In genomic region chr1:113942527-113942926, GRCh38 we compare ENCODE assay signal across 25 cellular contexts. TPM values are rescaled to one million over a fixed set of nuclear protein-coding genes. Genes with fewer than 3 reads are reported as not detected.
DNase-seq lines count a peak whose midpoint lies in the region; ATAC-seq, FAIRE-seq and TF ChIP-seq lines count a peak whose summit lies in the region.
"Had no signal": no experiment of that assay in that cellular context is flagged by ENCODE, and none has a peak within 500 bp of the region (broad histone marks: within the 10 kb centered on the region; RNA-seq: fewer than 3 reads in every experiment).

No MANE protein-coding gene starts in this region.

- H3K9me3 ChIP-seq in mammary epithelial cell (replicated peaks; ENCODE audit: insufficient read depth, low read length), result no peaks in the 10 kb centered on the region
- H3K9me3 ChIP-seq in breast epithelium, result no peaks in the 10 kb centered on the region
- H3K9me3 ChIP-seq in K562 (replicated peaks; ENCODE audit: control insufficient read depth, insufficient read depth, low read depth, low read length), result no peaks in the 10 kb centered on the region
- H3K9me3 ChIP-seq in psoas muscle, result no peaks in the 10 kb centered on the region
- H3K9me3 ChIP-seq: Caco-2 had no signal

- H3K27me3 ChIP-seq in mammary epithelial cell (ENCODE audit: insufficient read depth, low read length) (no peaks in the 10 kb centered on the region), breast epithelium (no peaks in the 10 kb centered on the region), KMS-11 (ENCODE audit: insufficient read depth, low read depth) (no peaks in the 10 kb centered on the region), K562 (ENCODE audit: control insufficient read depth in 2 of 2, insufficient read depth in 2 of 2, low read length in 2 of 2) (no peaks in the 10 kb centered on the region), psoas muscle (ENCODE audit: insufficient read depth in 3 of 3, low read length in 2 of 3) (no peaks in the 10 kb centered on the region)
- H3K27me3 ChIP-seq: MG63 had no signal

- no peak for ATAC-seq in K562
- ATAC-seq in psoas muscle, result no peak
- ATAC-seq: GM12878 had no signal

- H3K36me3 ChIP-seq in mammary epithelial cell (ENCODE audit: insufficient read depth, low read length) (no peaks in the 10 kb centered on the region), breast epithelium (peaks cover 5% of the 10 kb centered on the region), KMS-11 (ENCODE audit: insufficient read depth) (no peaks in the 10 kb centered on the region), K562 (ENCODE audit: control insufficient read depth, insufficient read depth, low read length) (peaks cover 53% of the 10 kb centered on the region), psoas muscle (ENCODE audit: insufficient read depth in 1 of 2, low read depth in 1 of 2) (peaks cover 0 to 29% of the 10 kb centered on the region in 2 donors)

- no peak for TF ChIP-seq RAD21 in K562 (CRISPR knock-in tag; conservative IDR thresholded peaks at IDR 0.05 in 1 of 2, IDR thresholded peaks at IDR 0.05 in 1 of 2)

- H3K27ac ChIP-seq in mammary epithelial cell (ENCODE audit: insufficient read depth, low read depth, low read length) (no peak overlapping the region), breast epithelium (no peak overlapping the region), KMS-11 (peak overlapping the region; percentile 95), K562 (ENCODE audit: extremely low read depth, low read depth, low read length) (no peak overlapping the region), psoas muscle (peak overlapping the region; percentile 80), substantia nigra (ENCODE audit: low read depth, low read length, poor library complexity, severe bottlenecking) (no peak overlapping the region)
- H3K27ac ChIP-seq: RWPE1, SK-N-MC had no signal

- TF ChIP-seq CTCF in mammary epithelial cell (conservative IDR thresholded peaks at IDR 0.05 in 1 of 2, IDR thresholded peaks at IDR 0.05 in 1 of 2; ENCODE audit: extremely low read depth in 1 of 2, insufficient read depth in 1 of 2, low read depth in 1 of 2, low read length in 2 of 2) (no peak), breast epithelium (IDR thresholded peaks at IDR 0.05) (no peak), KMS-11 (conservative IDR thresholded peaks at IDR 0.05; ENCODE audit: low read depth, low read length) (no peak), K562 (IDR thresholded peaks at IDR 0.05 in 2 of 3, conservative IDR thresholded peaks at IDR 0.05 in 1 of 3; ENCODE audit: insufficient read depth in 2 of 3, low read depth in 1 of 3, low read length in 3 of 3) (no peak), psoas muscle (IDR thresholded peaks at IDR 0.05) (no peak)

- DNase-seq in mammary epithelial cell (no peak), breast epithelium (ENCODE audit: low spot score in 2 of 2) (no peak), K562 (ENCODE audit: extremely low read depth in 1 of 4, low spot score in 3 of 4) (no peak), psoas muscle (no peak), COR-L47 (lab: John Stamatoyannopoulos, UW) (no peak), substantia nigra (lab: John Stamatoyannopoulos, UW) (no peak), NCI-H2107 (lab: John Stamatoyannopoulos, UW) (no peak)
- DNase-seq: C1 segment of cervical spinal cord, Caco-2, DMS 273 treated with DMSO at 0.1 percent for 48 hours, DMS79 treated with DMSO at 0.1 percent for 48 hours, H7, MG63, NCI-H1092, NCI-H1436 treated with DMSO at 0.1 percent for 48 hours, NCI-H2029, NCI-H226, NCI-H510A treated with DMSO at 0.1 percent for 48 hours, NCI-H748 treated with DMSO at 0.1 percent for 48 hours, SHP77 treated with DMSO at 0.1 percent for 48 hours had no signal

- H2AFZ ChIP-seq in mammary epithelial cell (ENCODE audit: low read depth, low read length), result no peak overlapping the region
- no peak overlapping the region for H2AFZ ChIP-seq in KMS-11 (ENCODE audit: low read depth)
- H2AFZ ChIP-seq in K562 (ENCODE audit: low read depth, low read length), result no peak overlapping the region

- H3K4me1 ChIP-seq in mammary epithelial cell (ENCODE audit: insufficient read depth, low read length), result no peaks in the 10 kb centered on the region
- H3K4me1 ChIP-seq in breast epithelium, result no peaks in the 10 kb centered on the region
- peaks cover 94% of the 10 kb centered on the region for H3K4me1 ChIP-seq in KMS-11 (ENCODE audit: low read depth, poor library complexity, severe bottlenecking)
- peaks cover 13 to 15% of the 10 kb centered on the region in 2 experiments; a peak in 4 of 5 replicates for H3K4me1 ChIP-seq in K562 (replicated peaks in 1 of 2; ENCODE audit: control insufficient read depth in 2 of 2, insufficient read depth in 2 of 2, low read length in 2 of 2)
- H3K4me1 ChIP-seq in psoas muscle, result peaks cover 50% of the 10 kb centered on the region

- no peak overlapping the region for H3K9ac ChIP-seq in mammary epithelial cell (ENCODE audit: insufficient read depth, low read length)
- H3K9ac ChIP-seq in KMS-11, result peak overlapping the region; percentile 53; the same call in 1 of the 2 replicates
- H3K9ac ChIP-seq in K562 (ENCODE audit: insufficient read depth in 1 of 2, low read depth in 2 of 2, low read length in 2 of 2), result no peak overlapping the region

- H4K20me1 ChIP-seq in mammary epithelial cell (ENCODE audit: insufficient read depth, low read length), result no peaks in the 10 kb centered on the region
- no peaks in the 10 kb centered on the region; the same call in 1 of the 2 replicates for H4K20me1 ChIP-seq in KMS-11 (ENCODE audit: insufficient read depth)
- peaks cover 14% of the 10 kb centered on the region; the same call in 1 of the 2 replicates for H4K20me1 ChIP-seq in K562 (replicated peaks; ENCODE audit: control insufficient read depth, insufficient read depth, low read length)

- H3K79me2 ChIP-seq in mammary epithelial cell (ENCODE audit: insufficient read depth, low read length), result peaks cover 72% of the 10 kb centered on the region
- H3K79me2 ChIP-seq in KMS-11 (ENCODE audit: insufficient read depth, low read depth), result peaks cover 73% of the 10 kb centered on the region
- H3K79me2 ChIP-seq in K562 (ENCODE audit: control insufficient read depth, insufficient read depth, low read length), result peaks cover 92% of the 10 kb centered on the region

- TF ChIP-seq POLR2A in breast epithelium (IDR thresholded peaks at IDR 0.05) (no peak), K562 (conservative IDR thresholded peaks at IDR 0.05) (no peak)

- no peaks in the 10 kb centered on the region for H3K9me1 ChIP-seq in K562 (ENCODE audit: control insufficient read depth, insufficient read depth, low read length)

- no peak for FAIRE-seq in K562 (lab: Jason Lieb, UNC)
- FAIRE-seq: GM12878, HTR-8/SVneo had no signal

- TSS peak; percentile 5 for BruUV-seq in mammary epithelial cell (replicated peaks; lab: Mats Ljungman, UMichigan)
- BruUV-seq in K562 (replicated peaks; lab: Mats Ljungman, UMichigan), result no TSS peak

- POLR2A ChIA-PET in K562 (lab: Yijun Ruan, JAX), result interaction anchor here (7.3 kb wide), 1 partner anchor 13 kb away, joined by 61 read pairs; the partner anchor contains the start of gene HIPK1

- in situ Hi-C loops in mammary epithelial cell (cut with MboI; ENCODE audit: low sequenced_read_pairs in 2 of 2) (no loop called here), K562 (cut with MboI) (no loop called here)

- H3K4me3 ChIP-seq in mammary epithelial cell (replicated peaks in 1 of 3; ENCODE audit: insufficient read depth in 1 of 3, low read depth in 2 of 3, low read length in 3 of 3) (no peak overlapping the region), breast epithelium (no peak overlapping the region), KMS-11 (IDR thresholded peaks at IDR 0.05; ENCODE audit: insufficient read depth, low read depth, low read length) (no peak overlapping the region), K562 (no peak overlapping the region), psoas muscle (no peak overlapping the region)
- H3K4me3 ChIP-seq: GM12878, MG63, SK-N-MC had no signal

- CTCF ChIA-PET in mammary epithelial cell (lab: Charles Lee; ENCODE audit: low non-redundant PET), result interaction anchor here (0.7 kb wide), 1 partner anchor 75 kb away, joined by 4 read pairs; no protein-coding TSS in a partner anchor
- CTCF ChIA-PET in K562 (lab: Yijun Ruan, JAX; ENCODE audit: low intra/inter-chr PET ratio), result no interaction called here

- dilution Hi-C loops in mammary epithelial cell (cut with HindIII; ENCODE audit: low sequenced_read_pairs), result no loop called here

- TF ChIP-seq EP300 in K562 (IDR thresholded peaks at IDR 0.05; ENCODE audit: low read length), result no peak

- H3K4me2 ChIP-seq in mammary epithelial cell (ENCODE audit: insufficient read depth, low read depth, low read length) (no peak overlapping the region), KMS-11 (peak overlapping the region; percentile 99), K562 (ENCODE audit: insufficient read depth, low read length) (no peak overlapping the region)

- intact Hi-C loops in mammary epithelial cell (cut with micrococcal nuclease) (no loop called here), breast epithelium (cut with DNase I; ENCODE audit: low total_unique reads) (no loop called here), K562 (cut with micrococcal nuclease) (no loop called here), psoas muscle (cut with DNase I) (no loop called here)

RNA-seq across cellular contexts. Expression of gene HIPK1, which starts 13.4 kb away (rescaled TPM):
- total RNA-seq in mammary epithelial cell (10 to 100 TPM; 29.3 to 38.4 TPM), breast epithelium (10 to 100 TPM; 46.9 to 66.2 (median 57.8) TPM), K562 (2014; rRNA removed) (20.2 and 28.3 TPM in 2 replicates), K562 (2014; rRNA removed; fragmentation: Illumina TruSeq; extraction: Trizol) (29.6 and 33.1 TPM in 2 replicates), K562 (2015; rRNA removed; fragmentation: Illumina TruSeq; extraction: Trizol) (28.6 and 29.6 TPM in 2 replicates), K562 (2021) (57.5 and 57.9 TPM in 2 replicates), psoas muscle (10 to 100 TPM; 56.0 to 80.6 (median 65.3) TPM)
- polyA plus RNA-seq in mammary epithelial cell (25.2 TPM), K562 (2011; rRNA removed) (56.1 and 66.4 TPM in 2 replicates), K562 (2014; fragmentation: Illumina TruSeq; extraction: Trizol) (34.5 and 35.9 TPM in 2 replicates), K562 (2014; fragmentation: Nextera tagmentation; extraction: Ambion mirVana) (10 to 100 TPM in 1 of 2 experiments, 1 to 10 TPM in 1; 10.0 to 10.9 TPM), K562 (2014; rRNA removed) (21.3 and 21.9 TPM in 2 replicates), psoas muscle (10 to 100 TPM; 16.8 to 56.0 (median 18.4) TPM)
- 32.7 TPM for polyA minus RNA-seq in mammary epithelial cell
- total RNA-seq in K562 (2011; cell fraction: chromatin; rRNA removed; ENCODE audit: low replicate concordance), result 87.8 and 103 TPM in 2 replicates
- total RNA-seq in K562 (2011; cell fraction: nucleolus; rRNA removed), result 36.9 and 44.0 TPM in 2 replicates
- 51.7 and 52.1 TPM in 2 replicates for total RNA-seq in K562 (2011; cell fraction: nucleoplasm; rRNA removed)
- 61.3 and 67.9 TPM in 2 replicates for polyA plus RNA-seq in K562 (2011; cell fraction: cytosol; rRNA removed)
- 83.1 and 90.0 TPM in 2 replicates for polyA plus RNA-seq in K562 (2011; cell fraction: nucleus; rRNA removed)
- polyA plus RNA-seq in K562 (2012), result 26.4 and 28.7 TPM in 2 replicates
- 157 and 177 TPM in 2 replicates for polyA minus RNA-seq in K562 (2011; rRNA and poly(A)+ RNA removed)
- polyA minus RNA-seq in K562 (2011; cell fraction: cytosol; rRNA and poly(A)+ RNA removed), result 66.3 and 89.1 TPM in 2 replicates
- polyA minus RNA-seq in K562 (2011; cell fraction: nucleus; rRNA and poly(A)+ RNA removed), result 27.6 and 55.2 TPM in 2 replicates

RNA-seq across cellular contexts. Expression of gene OLFML3, which starts 36.7 kb away (rescaled TPM):
- total RNA-seq in mammary epithelial cell (under 1 TPM; 0.66 to 0.83 TPM), breast epithelium (100 to 1,000 TPM in 1 of 3 donors, 10 to 100 TPM in 2; 46.2 to 155 (median 51.2) TPM), K562 (2014; rRNA removed) (not detected in 2 replicates), K562 (2014; rRNA removed; fragmentation: Illumina TruSeq; extraction: Trizol) (0.07 TPM in 1 of 2 replicates, not detected in the other), K562 (2015; rRNA removed; fragmentation: Illumina TruSeq; extraction: Trizol) (0.07 and 0.08 TPM in 2 replicates), K562 (2021) (0.13 and 0.16 TPM in 2 replicates), psoas muscle (10 to 100 TPM in 2 of 4 donors, 1 to 10 TPM in 2; 8.2 to 15.8 (median 10.7) TPM)
- polyA plus RNA-seq in mammary epithelial cell (0.73 TPM), K562 (2011; rRNA removed) (not detected in 2 replicates), K562 (2014; fragmentation: Illumina TruSeq; extraction: Trizol) (not detected in 2 replicates), K562 (2014; fragmentation: Nextera tagmentation; extraction: Ambion mirVana) (not detected), K562 (2014; rRNA removed) (not detected in 2 replicates), psoas muscle (10 to 100 TPM in 1 of 3 donors, 1 to 10 TPM in 2; 6.4 to 13.5 (median 9.9) TPM)
- 2.9 TPM for polyA minus RNA-seq in mammary epithelial cell
- total RNA-seq in K562 (2011; cell fraction: chromatin; rRNA removed; ENCODE audit: low replicate concordance), result 0.28 and 0.65 TPM in 2 replicates
- 0.33 TPM in 1 of 2 replicates, not detected in the other for total RNA-seq in K562 (2011; cell fraction: nucleolus; rRNA removed)
- 0.44 and 0.46 TPM in 2 replicates for total RNA-seq in K562 (2011; cell fraction: nucleoplasm; rRNA removed)
- 0.03 TPM in 1 of 2 replicates, not detected in the other for polyA plus RNA-seq in K562 (2011; cell fraction: cytosol; rRNA removed)
- polyA plus RNA-seq in K562 (2011; cell fraction: nucleus; rRNA removed), result 0.07 and 0.11 TPM in 2 replicates
- polyA plus RNA-seq in K562 (2012), result not detected in 2 replicates
- polyA minus RNA-seq in K562 (2011; rRNA and poly(A)+ RNA removed), result 0.15 and 0.18 TPM in 2 replicates
- polyA minus RNA-seq in K562 (2011; cell fraction: cytosol; rRNA and poly(A)+ RNA removed), result not detected in 2 replicates
- 0.40 and 0.89 TPM in 2 replicates for polyA minus RNA-seq in K562 (2011; cell fraction: nucleus; rRNA and poly(A)+ RNA removed)
- total RNA-seq: GM12878 had no signal

RNA-seq across cellular contexts. Expression of gene DCLRE1B, which starts 37.4 kb away (rescaled TPM):
- total RNA-seq in mammary epithelial cell (10 to 100 TPM in 1 of 2 donors, 1 to 10 TPM in 1; 4.7 to 12.1 TPM), breast epithelium (1 to 10 TPM; 3.3 to 6.2 (median 3.5) TPM), K562 (2014; rRNA removed) (10.6 and 15.8 TPM in 2 replicates), K562 (2014; rRNA removed; fragmentation: Illumina TruSeq; extraction: Trizol) (17.2 and 19.2 TPM in 2 replicates), K562 (2015; rRNA removed; fragmentation: Illumina TruSeq; extraction: Trizol) (22.6 and 22.9 TPM in 2 replicates), K562 (2021) (22.8 and 23.7 TPM in 2 replicates), psoas muscle (1 to 10 TPM; 1.8 to 2.3 (median 2.1) TPM)
- polyA plus RNA-seq in mammary epithelial cell (8.6 TPM), K562 (2011; rRNA removed) (11.0 and 11.7 TPM in 2 replicates), K562 (2014; fragmentation: Illumina TruSeq; extraction: Trizol) (25.9 and 28.8 TPM in 2 replicates), K562 (2014; fragmentation: Nextera tagmentation; extraction: Ambion mirVana) (10 to 100 TPM; 12.4 to 22.2 TPM), K562 (2014; rRNA removed) (14.9 and 18.0 TPM in 2 replicates), psoas muscle (1 to 10 TPM; 1.2 to 2.6 (median 2.5) TPM)
- polyA minus RNA-seq in mammary epithelial cell, result 14.4 TPM
- 9.0 and 11.8 TPM in 2 replicates for total RNA-seq in K562 (2011; cell fraction: chromatin; rRNA removed; ENCODE audit: low replicate concordance)
- total RNA-seq in K562 (2011; cell fraction: nucleolus; rRNA removed), result 8.8 and 8.9 TPM in 2 replicates
- 8.4 and 10.4 TPM in 2 replicates for total RNA-seq in K562 (2011; cell fraction: nucleoplasm; rRNA removed)
- 13.7 and 18.9 TPM in 2 replicates for polyA plus RNA-seq in K562 (2011; cell fraction: cytosol; rRNA removed)
- polyA plus RNA-seq in K562 (2011; cell fraction: nucleus; rRNA removed), result 6.8 and 10.7 TPM in 2 replicates
- polyA plus RNA-seq in K562 (2012), result 14.8 and 17.9 TPM in 2 replicates
- polyA minus RNA-seq in K562 (2011; rRNA and poly(A)+ RNA removed), result 14.5 and 14.7 TPM in 2 replicates
- polyA minus RNA-seq in K562 (2011; cell fraction: cytosol; rRNA and poly(A)+ RNA removed), result 10.4 and 16.3 TPM in 2 replicates
- polyA minus RNA-seq in K562 (2011; cell fraction: nucleus; rRNA and poly(A)+ RNA removed), result 5.1 and 7.6 TPM in 2 replicates

RNA-seq across cellular contexts. Expression of gene AP4B1, which starts 37.9 kb away (rescaled TPM):
- total RNA-seq in mammary epithelial cell, result 10 to 100 TPM in 1 of 2 donors, 1 to 10 TPM in 1; 8.8 to 21.4 TPM
- 12.7 TPM for polyA plus RNA-seq in mammary epithelial cell
- 27.3 TPM for polyA minus RNA-seq in mammary epithelial cell
- 10 to 100 TPM; 10.8 to 18.1 (median 14.9) TPM for total RNA-seq in breast epithelium
- 103 and 194 TPM in 2 replicates for total RNA-seq in K562 (2011; cell fraction: chromatin; rRNA removed; ENCODE audit: low replicate concordance)
- total RNA-seq in K562 (2011; cell fraction: nucleolus; rRNA removed), result 47.9 and 67.8 TPM in 2 replicates
- total RNA-seq in K562 (2011; cell fraction: nucleoplasm; rRNA removed), result 93.6 and 108 TPM in 2 replicates
- 15.8 and 20.2 TPM in 2 replicates for total RNA-seq in K562 (2014; rRNA removed)
- total RNA-seq in K562 (2014; rRNA removed; fragmentation: Illumina TruSeq; extraction: Trizol), result 24.6 and 30.4 TPM in 2 replicates
- total RNA-seq in K562 (2015; rRNA removed; fragmentation: Illumina TruSeq; extraction: Trizol), result 21.2 and 21.7 TPM in 2 replicates
- 22.2 and 23.8 TPM in 2 replicates for total RNA-seq in K562 (2021)
- polyA plus RNA-seq in K562 (2011; rRNA removed), result 36.5 and 37.3 TPM in 2 replicates
- polyA plus RNA-seq in K562 (2011; cell fraction: cytosol; rRNA removed), result 11.8 and 29.3 TPM in 2 replicates
- polyA plus RNA-seq in K562 (2011; cell fraction: nucleus; rRNA removed), result 66.6 and 88.6 TPM in 2 replicates
- polyA plus RNA-seq in K562 (2012), result 19.7 and 20.1 TPM in 2 replicates
- 26.7 and 28.5 TPM in 2 replicates for polyA plus RNA-seq in K562 (2014; fragmentation: Illumina TruSeq; extraction: Trizol)
- polyA plus RNA-seq in K562 (2014; fragmentation: Nextera tagmentation; extraction: Ambion mirVana), result 10 to 100 TPM; 21.9 to 28.2 TPM
- polyA plus RNA-seq in K562 (2014; rRNA removed), result 26.1 and 32.0 TPM in 2 replicates
- 47.9 and 53.5 TPM in 2 replicates for polyA minus RNA-seq in K562 (2011; rRNA and poly(A)+ RNA removed)
- polyA minus RNA-seq in K562 (2011; cell fraction: cytosol; rRNA and poly(A)+ RNA removed), result 15.7 and 16.8 TPM in 2 replicates
- polyA minus RNA-seq in K562 (2011; cell fraction: nucleus; rRNA and poly(A)+ RNA removed), result 24.4 and 47.7 TPM in 2 replicates
- 10 to 100 TPM in 1 of 4 donors, 1 to 10 TPM in 3; 6.8 to 12.0 (median 9.3) TPM for total RNA-seq in psoas muscle
- 10 to 100 TPM in 2 of 3 donors, 1 to 10 TPM in 1; 8.8 to 16.1 (median 11.4) TPM for polyA plus RNA-seq in psoas muscle

RNA-seq across cellular contexts. Expression of gene BCL2L15, which starts 55.1 kb away (rescaled TPM):
- total RNA-seq in mammary epithelial cell, result under 1 TPM in 1 of 2 donors, not detected in 1; 0.68 TPM
- 0.01 TPM for polyA plus RNA-seq in mammary epithelial cell
- not detected for polyA minus RNA-seq in mammary epithelial cell
- total RNA-seq in breast epithelium, result 1 to 10 TPM in 1 of 3 donors, under 1 TPM in 2; 0.44 to 1.6 (median 0.48) TPM
- 1.4 and 2.8 TPM in 2 replicates for total RNA-seq in K562 (2011; cell fraction: chromatin; rRNA removed; ENCODE audit: low replicate concordance)
- total RNA-seq in K562 (2011; cell fraction: nucleolus; rRNA removed), result 0.53 and 0.67 TPM in 2 replicates
- total RNA-seq in K562 (2011; cell fraction: nucleoplasm; rRNA removed), result 0.95 and 2.5 TPM in 2 replicates
- total RNA-seq in K562 (2014; rRNA removed), result 0.09 and 0.12 TPM in 2 replicates
- 0.32 and 0.33 TPM in 2 replicates for total RNA-seq in K562 (2014; rRNA removed; fragmentation: Illumina TruSeq; extraction: Trizol)
- total RNA-seq in K562 (2015; rRNA removed; fragmentation: Illumina TruSeq; extraction: Trizol), result 0.19 and 0.36 TPM in 2 replicates
- 0.09 and 0.72 TPM in 2 replicates for total RNA-seq in K562 (2021)
- 0.25 and 0.74 TPM in 2 replicates for polyA plus RNA-seq in K562 (2011; rRNA removed)
- 0.10 and 0.15 TPM in 2 replicates for polyA plus RNA-seq in K562 (2011; cell fraction: cytosol; rRNA removed)
- 0.85 and 1.2 TPM in 2 replicates for polyA plus RNA-seq in K562 (2011; cell fraction: nucleus; rRNA removed)
- 0.20 and 0.43 TPM in 2 replicates for polyA plus RNA-seq in K562 (2012)
- 0.06 and 0.26 TPM in 2 replicates for polyA plus RNA-seq in K562 (2014; fragmentation: Illumina TruSeq; extraction: Trizol)
- under 1 TPM in 1 of 2 experiments, not detected in 1; 0.42 TPM for polyA plus RNA-seq in K562 (2014; fragmentation: Nextera tagmentation; extraction: Ambion mirVana)
- polyA plus RNA-seq in K562 (2014; rRNA removed), result 0.32 and 0.78 TPM in 2 replicates
- 0.48 and 1.2 TPM in 2 replicates for polyA minus RNA-seq in K562 (2011; rRNA and poly(A)+ RNA removed)
- polyA minus RNA-seq in K562 (2011; cell fraction: cytosol; rRNA and poly(A)+ RNA removed), result not detected in 2 replicates
- polyA minus RNA-seq in K562 (2011; cell fraction: nucleus; rRNA and poly(A)+ RNA removed), result 0.33 and 0.40 TPM in 2 replicates
- under 1 TPM; 0.05 to 0.44 (median 0.35) TPM for total RNA-seq in psoas muscle
- under 1 TPM; 0.03 to 0.26 (median 0.06) TPM for polyA plus RNA-seq in psoas muscle
- total RNA-seq: H7 had no signal

Comparison
In these comparisons a context has a peak if more than half of its experiments do, and no peak if none do; other contexts are left out.
1. RNA of gene OLFML3, which starts 36.7 kb away (total RNA-seq): 46.2 to 155 TPM in breast epithelium and 8.2 to 15.8 TPM in psoas muscle; 0.66 to 0.83 TPM in mammary epithelial cell and 0.07 to 0.65 TPM in K562; every median in the first group is over 4 times any median in the second.
2. H3K27ac ChIP-seq: peak in KMS-11 (single experiment) and psoas muscle (single experiment); none in mammary epithelial cell (single experiment), breast epithelium (0 of 2), K562 (single experiment) and substantia nigra (single experiment).